In the genomic region with DNA sequence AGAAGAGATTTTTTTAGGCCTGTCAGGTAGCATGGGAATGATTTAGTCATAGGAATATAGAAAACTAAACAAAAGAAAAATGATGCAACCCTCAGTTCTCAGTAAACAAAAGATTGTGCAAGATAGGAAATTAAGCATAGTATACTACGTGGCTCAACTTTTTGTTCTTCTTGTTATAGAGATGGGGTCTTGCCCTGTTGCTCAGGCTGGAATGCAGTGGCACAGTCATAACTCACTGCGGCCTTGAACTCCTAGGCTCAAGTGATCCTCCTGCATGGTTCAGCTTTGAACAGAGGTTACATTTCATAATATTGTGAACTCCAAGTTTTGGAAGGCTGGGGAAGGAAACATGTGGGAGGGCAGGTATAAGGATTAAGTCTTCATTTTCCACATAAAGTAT, we compare ENCODE assay signal across 1 cellular context.
TF ChIP-seq lines count a peak whose summit lies in the region.

No MANE protein-coding gene starts in this region.

TF ChIP-seq in HepG2, 621 proteins besides CTCF, POLR2A, EP300 and RAD21 (continued from another document and continues in another):
- TF ChIP-seq ZKSCAN5 (CRISPR knock-in tag; IDR thresholded peaks at IDR 0.05), result no peak
- TF ChIP-seq FOXO1 (CRISPR knock-in tag; IDR thresholded peaks at IDR 0.05), result 0 out of 2 replicates have a peak, but pooled peaks have one; percentile 58
- TF ChIP-seq, protein P1, sequence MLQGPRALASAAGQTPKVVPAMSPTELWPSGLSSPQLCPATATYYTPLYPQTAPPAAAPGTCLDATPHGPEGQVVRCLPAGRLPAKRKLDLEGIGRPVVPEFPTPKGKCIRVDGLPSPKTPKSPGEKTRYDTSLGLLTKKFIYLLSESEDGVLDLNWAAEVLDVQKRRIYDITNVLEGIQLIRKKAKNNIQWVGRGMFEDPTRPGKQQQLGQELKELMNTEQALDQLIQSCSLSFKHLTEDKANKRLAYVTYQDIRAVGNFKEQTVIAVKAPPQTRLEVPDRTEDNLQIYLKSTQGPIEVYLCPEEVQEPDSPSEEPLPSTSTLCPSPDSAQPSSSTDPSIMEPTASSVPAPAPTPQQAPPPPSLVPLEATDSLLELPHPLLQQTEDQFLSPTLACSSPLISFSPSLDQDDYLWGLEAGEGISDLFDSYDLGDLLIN (CRISPR knock-in tag; IDR thresholded peaks at IDR 0.05; ENCODE audit: borderline replicate concordance), result no peak
- 0 out of 4 replicates have a peak, but pooled peaks of 1 of the 2 experiments have one; percentile 13 for TF ChIP-seq REST (IDR thresholded peaks at IDR 0.05; ENCODE audit: borderline replicate concordance in 1 of 2, low read depth in 1 of 2, low read length in 2 of 2)
- peak; percentile 97; the same call in 1 of the 2 replicates for TF ChIP-seq HOMEZ (CRISPR knock-in tag; IDR thresholded peaks at IDR 0.05; ENCODE audit: low read depth)
- TF ChIP-seq RNF219 (CRISPR knock-in tag; IDR thresholded peaks at IDR 0.05), result peak; percentile 68; the same call in 1 of the 2 replicates
- TF ChIP-seq ZMYM4 (CRISPR knock-in tag; IDR thresholded peaks at IDR 0.05), result no peak
- TF ChIP-seq LCORL (IDR thresholded peaks at IDR 0.05), result no peak
- peak; percentile 56; the same call in 1 of the 2 replicates for TF ChIP-seq LCORL (CRISPR knock-in tag; IDR thresholded peaks at IDR 0.05)
- TF ChIP-seq KAT8 (CRISPR knock-in tag; IDR thresholded peaks at IDR 0.05), result 0 out of 2 replicates have a peak, but pooled peaks have one; percentile 55
- 0 out of 2 replicates have a peak, but pooled peaks have one; percentile 30 for TF ChIP-seq KLF12 (CRISPR knock-in tag; IDR thresholded peaks at IDR 0.05; ENCODE audit: borderline replicate concordance)
- TF ChIP-seq HDAC1 (CRISPR knock-in tag; IDR thresholded peaks at IDR 0.05), result no peak
- peak; percentile 71 for TF ChIP-seq TCF7 (IDR thresholded peaks at IDR 0.05; ENCODE audit: low read depth)
- TF ChIP-seq, protein P2, sequence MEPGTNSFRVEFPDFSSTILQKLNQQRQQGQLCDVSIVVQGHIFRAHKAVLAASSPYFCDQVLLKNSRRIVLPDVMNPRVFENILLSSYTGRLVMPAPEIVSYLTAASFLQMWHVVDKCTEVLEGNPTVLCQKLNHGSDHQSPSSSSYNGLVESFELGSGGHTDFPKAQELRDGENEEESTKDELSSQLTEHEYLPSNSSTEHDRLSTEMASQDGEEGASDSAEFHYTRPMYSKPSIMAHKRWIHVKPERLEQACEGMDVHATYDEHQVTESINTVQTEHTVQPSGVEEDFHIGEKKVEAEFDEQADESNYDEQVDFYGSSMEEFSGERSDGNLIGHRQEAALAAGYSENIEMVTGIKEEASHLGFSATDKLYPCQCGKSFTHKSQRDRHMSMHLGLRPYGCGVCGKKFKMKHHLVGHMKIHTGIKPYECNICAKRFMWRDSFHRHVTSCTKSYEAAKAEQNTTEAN (CRISPR knock-in tag; conservative IDR thresholded peaks at IDR 0.05), result peak; percentile 50; the same call in 1 of the 2 replicates
- peak; percentile 71 for TF ChIP-seq NR2F6 (IDR thresholded peaks at IDR 0.05)
- peak; percentile 63 for TF ChIP-seq NR2F6 (CRISPR knock-in tag; IDR thresholded peaks at IDR 0.05)
- peak; percentile 89 for TF ChIP-seq SALL1 (CRISPR knock-in tag; IDR thresholded peaks at IDR 0.05)
- TF ChIP-seq, protein P3, sequence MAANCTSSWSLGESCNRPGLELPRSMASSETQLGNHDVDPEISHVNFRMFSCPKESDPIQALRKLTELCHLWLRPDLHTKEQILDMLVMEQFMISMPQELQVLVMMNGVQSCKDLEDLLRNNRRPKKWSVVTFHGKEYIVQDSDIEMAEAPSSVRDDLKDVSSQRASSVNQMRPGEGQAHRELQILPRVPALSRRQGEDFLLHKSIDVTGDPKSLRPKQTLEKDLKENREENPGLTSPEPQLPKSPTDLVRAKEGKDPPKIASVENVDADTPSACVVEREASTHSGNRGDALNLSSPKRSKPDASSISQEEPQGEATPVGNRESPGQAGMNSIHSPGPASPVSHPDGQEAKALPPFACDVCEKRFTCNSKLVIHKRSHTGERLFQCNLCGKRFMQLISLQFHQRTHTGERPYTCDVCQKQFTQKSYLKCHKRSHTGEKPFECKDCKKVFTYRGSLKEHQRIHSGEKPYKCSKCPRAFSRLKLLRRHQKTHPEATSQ (CRISPR knock-in tag; IDR thresholded peaks at IDR 0.05; ENCODE audit: borderline replicate concordance), result no peak
- TF ChIP-seq, protein P4, sequence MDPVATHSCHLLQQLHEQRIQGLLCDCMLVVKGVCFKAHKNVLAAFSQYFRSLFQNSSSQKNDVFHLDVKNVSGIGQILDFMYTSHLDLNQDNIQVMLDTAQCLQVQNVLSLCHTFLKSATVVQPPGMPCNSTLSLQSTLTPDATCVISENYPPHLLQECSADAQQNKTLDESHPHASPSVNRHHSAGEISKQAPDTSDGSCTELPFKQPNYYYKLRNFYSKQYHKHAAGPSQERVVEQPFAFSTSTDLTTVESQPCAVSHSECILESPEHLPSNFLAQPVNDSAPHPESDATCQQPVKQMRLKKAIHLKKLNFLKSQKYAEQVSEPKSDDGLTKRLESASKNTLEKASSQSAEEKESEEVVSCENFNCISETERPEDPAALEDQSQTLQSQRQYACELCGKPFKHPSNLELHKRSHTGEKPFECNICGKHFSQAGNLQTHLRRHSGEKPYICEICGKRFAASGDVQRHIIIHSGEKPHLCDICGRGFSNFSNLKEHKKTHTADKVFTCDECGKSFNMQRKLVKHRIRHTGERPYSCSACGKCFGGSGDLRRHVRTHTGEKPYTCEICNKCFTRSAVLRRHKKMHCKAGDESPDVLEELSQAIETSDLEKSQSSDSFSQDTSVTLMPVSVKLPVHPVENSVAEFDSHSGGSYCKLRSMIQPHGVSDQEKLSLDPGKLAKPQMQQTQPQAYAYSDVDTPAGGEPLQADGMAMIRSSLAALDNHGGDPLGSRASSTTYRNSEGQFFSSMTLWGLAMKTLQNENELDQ (CRISPR knock-in tag; IDR thresholded peaks at IDR 0.05; ENCODE audit: borderline replicate concordance), result no peak
- TF ChIP-seq, protein P5, sequence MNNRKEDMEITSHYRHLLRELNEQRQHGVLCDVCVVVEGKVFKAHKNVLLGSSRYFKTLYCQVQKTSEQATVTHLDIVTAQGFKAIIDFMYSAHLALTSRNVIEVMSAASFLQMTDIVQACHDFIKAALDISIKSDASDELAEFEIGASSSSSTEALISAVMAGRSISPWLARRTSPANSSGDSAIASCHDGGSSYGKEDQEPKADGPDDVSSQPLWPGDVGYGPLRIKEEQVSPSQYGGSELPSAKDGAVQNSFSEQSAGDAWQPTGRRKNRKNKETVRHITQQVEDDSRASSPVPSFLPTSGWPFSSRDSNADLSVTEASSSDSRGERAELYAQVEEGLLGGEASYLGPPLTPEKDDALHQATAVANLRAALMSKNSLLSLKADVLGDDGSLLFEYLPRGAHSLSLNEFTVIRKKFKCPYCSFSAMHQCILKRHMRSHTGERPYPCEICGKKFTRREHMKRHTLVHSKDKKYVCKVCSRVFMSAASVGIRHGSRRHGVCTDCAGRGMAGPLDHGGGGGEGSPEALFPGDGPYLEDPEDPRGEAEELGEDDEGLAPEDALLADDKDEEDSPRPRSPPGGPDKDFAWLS (CRISPR knock-in tag; IDR thresholded peaks at IDR 0.05; ENCODE audit: borderline replicate concordance), result no peak
- no peak for TF ChIP-seq ZFAT (CRISPR knock-in tag; conservative IDR thresholded peaks at IDR 0.05)
- TF ChIP-seq ZNF12 (CRISPR knock-in tag; IDR thresholded peaks at IDR 0.05), result peak; percentile 97
- TF ChIP-seq ZNF766 (CRISPR knock-in tag; IDR thresholded peaks at IDR 0.05; ENCODE audit: borderline replicate concordance), result 0 out of 2 replicates have a peak, but pooled peaks have one; percentile 25
- peak; percentile 41; the same call in 1 of the 2 replicates for TF ChIP-seq ERF (CRISPR knock-in tag; IDR thresholded peaks at IDR 0.05)
- no peak for TF ChIP-seq DBP (CRISPR knock-in tag; IDR thresholded peaks at IDR 0.05; ENCODE audit: not compliant biosample characterization)
- no peak for TF ChIP-seq ARID2 (CRISPR knock-in tag; IDR thresholded peaks at IDR 0.05; ENCODE audit: borderline replicate concordance)
- TF ChIP-seq NR2C2 (CRISPR knock-in tag; IDR thresholded peaks at IDR 0.05; ENCODE audit: borderline replicate concordance), result peak; percentile 48; the same call in 1 of the 2 replicates
- TF ChIP-seq FOXP4 (CRISPR knock-in tag; IDR thresholded peaks at IDR 0.05), result peak; percentile 62
- no peak for TF ChIP-seq TBP (CRISPR knock-in tag; IDR thresholded peaks at IDR 0.05)
- no peak for TF ChIP-seq ZNF672 (CRISPR knock-in tag; IDR thresholded peaks at IDR 0.05)
